Comparison of ENCODE assay signal across 1 cellular context in the genomic region with DNA sequence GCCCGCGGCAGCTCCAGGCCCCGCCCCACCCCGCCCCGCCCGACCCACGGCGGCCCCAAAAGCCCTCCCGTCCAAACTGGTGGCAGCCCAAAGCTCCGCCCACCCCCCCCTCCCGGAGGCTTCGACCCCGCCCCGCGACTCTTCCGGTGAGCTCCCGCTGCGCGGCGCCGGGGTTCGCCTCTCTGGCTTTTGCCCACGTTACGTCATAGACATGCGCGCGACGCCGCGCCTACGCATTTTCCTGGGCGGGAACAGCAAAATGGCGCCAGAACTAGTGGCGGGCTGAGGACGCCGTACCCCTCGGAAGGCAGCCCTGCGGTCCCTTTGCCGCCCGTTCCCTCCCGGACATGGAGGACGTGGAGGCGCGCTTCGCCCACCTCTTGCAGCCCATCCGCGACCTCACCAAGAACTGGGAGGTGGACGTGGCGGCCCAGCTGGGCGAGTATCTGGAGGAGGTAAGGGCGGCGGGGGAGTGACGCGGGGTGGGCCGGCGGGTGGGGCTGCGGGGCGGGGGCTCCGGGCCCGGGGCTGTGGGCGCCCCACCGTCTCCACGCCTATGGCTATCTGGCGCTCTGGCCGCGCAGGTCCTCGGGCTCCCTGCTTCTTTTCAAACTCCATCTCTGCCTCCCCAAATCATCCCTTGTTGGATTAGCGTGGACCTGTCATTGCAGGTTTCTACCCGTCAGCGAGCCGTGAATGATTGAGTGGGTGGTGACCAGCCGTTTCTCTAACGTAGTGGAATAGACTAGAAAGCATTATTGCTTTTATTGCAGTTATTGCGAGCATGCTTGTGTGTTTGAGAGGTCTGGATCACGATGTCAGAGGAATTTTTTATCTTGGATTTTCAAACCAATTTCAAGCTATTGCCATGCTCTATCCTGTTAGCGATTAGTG.
TF ChIP-seq lines count a peak whose summit lies in the region.

TSS of gene NCAPH2 (plus strand) at position 234 of the 894 bp plus-strand sequence. CDS start at position 348, 114 bp downstream.

TF ChIP-seq in HepG2, 621 proteins besides CTCF, POLR2A, EP300 and RAD21 (continued from another document and continues in another):
- no peak for TF ChIP-seq ZNF646 (CRISPR knock-in tag; IDR thresholded peaks at IDR 0.05)
- TF ChIP-seq ZNF724P (CRISPR knock-in tag; IDR thresholded peaks at IDR 0.05; ENCODE audit: borderline replicate concordance) = no peak
- no peak for TF ChIP-seq LCORL (IDR thresholded peaks at IDR 0.05)
- peak; percentile 22; the same call in 1 of the 2 replicates for TF ChIP-seq LCORL (CRISPR knock-in tag; IDR thresholded peaks at IDR 0.05)
- TF ChIP-seq MAF1 (CRISPR knock-in tag; IDR thresholded peaks at IDR 0.05; ENCODE audit: borderline replicate concordance) = no peak
- TF ChIP-seq, protein P1, sequence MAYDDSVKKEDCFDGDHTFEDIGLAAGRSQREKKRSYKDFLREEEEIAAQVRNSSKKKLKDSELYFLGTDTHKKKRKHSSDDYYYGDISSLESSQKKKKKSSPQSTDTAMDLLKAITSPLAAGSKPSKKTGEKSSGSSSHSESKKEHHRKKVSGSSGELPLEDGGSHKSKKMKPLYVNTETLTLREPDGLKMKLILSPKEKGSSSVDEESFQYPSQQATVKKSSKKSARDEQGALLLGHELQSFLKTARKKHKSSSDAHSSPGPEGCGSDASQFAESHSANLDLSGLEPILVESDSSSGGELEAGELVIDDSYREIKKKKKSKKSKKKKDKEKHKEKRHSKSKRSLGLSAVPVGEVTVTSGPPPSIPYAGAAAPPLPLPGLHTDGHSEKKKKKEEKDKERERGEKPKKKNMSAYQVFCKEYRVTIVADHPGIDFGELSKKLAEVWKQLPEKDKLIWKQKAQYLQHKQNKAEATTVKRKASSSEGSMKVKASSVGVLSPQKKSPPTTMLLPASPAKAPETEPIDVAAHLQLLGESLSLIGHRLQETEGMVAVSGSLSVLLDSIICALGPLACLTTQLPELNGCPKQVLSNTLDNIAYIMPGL (CRISPR knock-in tag; IDR thresholded peaks at IDR 0.05; ENCODE audit: borderline replicate concordance in 1 of 2, low read depth in 1 of 2) = no peak; a peak in 1 of 4 replicates
- TF ChIP-seq ZNF282 (IDR thresholded peaks at IDR 0.05; ENCODE audit: partially characterized antibody) = no peak
- no peak; the same call in 1 of the 2 replicates for TF ChIP-seq HES4 (CRISPR knock-in tag; IDR thresholded peaks at IDR 0.05; ENCODE audit: borderline replicate concordance)
- TF ChIP-seq DNMT3B (CRISPR knock-in tag; conservative IDR thresholded peaks at IDR 0.05) = no peak
- TF ChIP-seq HHEX (CRISPR knock-in tag; IDR thresholded peaks at IDR 0.05) = no peak
- TF ChIP-seq ZMYM2 (CRISPR knock-in tag; IDR thresholded peaks at IDR 0.05) = no peak
- no peak for TF ChIP-seq DNMT1 (CRISPR knock-in tag; IDR thresholded peaks at IDR 0.05)
- no peak for TF ChIP-seq SYNCRIP (IDR thresholded peaks at IDR 0.05; ENCODE audit: insufficient read depth, low read depth, low read length)
- no peak; the same call in 1 of the 2 replicates for TF ChIP-seq ZNF772 (CRISPR knock-in tag; IDR thresholded peaks at IDR 0.05)
- no peak for TF ChIP-seq ZNF446 (CRISPR knock-in tag; IDR thresholded peaks at IDR 0.05)
- no peak for TF ChIP-seq TCF12 (IDR thresholded peaks at IDR 0.05)
- TF ChIP-seq TCF12 (CRISPR knock-in tag; IDR thresholded peaks at IDR 0.05) = no peak; the same call in 1 of the 2 replicates
- no peak for TF ChIP-seq HNF4A (CRISPR knock-in tag; IDR thresholded peaks at IDR 0.05)
- no peak for TF ChIP-seq ZEB1 (IDR thresholded peaks at IDR 0.05; ENCODE audit: insufficient replicate concordance, low read depth)
- TF ChIP-seq ZNF713 (CRISPR knock-in tag; IDR thresholded peaks at IDR 0.05) = no peak
- no peak for TF ChIP-seq GTF3A (CRISPR knock-in tag; conservative IDR thresholded peaks at IDR 0.05)
- TF ChIP-seq ZNF484 (CRISPR knock-in tag; IDR thresholded peaks at IDR 0.05; ENCODE audit: borderline replicate concordance, low read depth) = no peak
- peak; percentile 51; the same call in 1 of the 2 replicates for TF ChIP-seq ZNF768 (CRISPR knock-in tag; IDR thresholded peaks at IDR 0.05)
- TF ChIP-seq ETV6 (CRISPR knock-in tag; conservative IDR thresholded peaks at IDR 0.05) = no peak
- TF ChIP-seq KDM6A (CRISPR knock-in tag; IDR thresholded peaks at IDR 0.05; ENCODE audit: low read depth) = no peak
- no peak for TF ChIP-seq SMAD1 (CRISPR knock-in tag; IDR thresholded peaks at IDR 0.05; ENCODE audit: borderline replicate concordance, low read depth)
- TF ChIP-seq SP5 (CRISPR knock-in tag; IDR thresholded peaks at IDR 0.05; ENCODE audit: borderline replicate concordance, low read depth) = no peak; the same call in 1 of the 2 replicates
- TF ChIP-seq, protein P2, sequence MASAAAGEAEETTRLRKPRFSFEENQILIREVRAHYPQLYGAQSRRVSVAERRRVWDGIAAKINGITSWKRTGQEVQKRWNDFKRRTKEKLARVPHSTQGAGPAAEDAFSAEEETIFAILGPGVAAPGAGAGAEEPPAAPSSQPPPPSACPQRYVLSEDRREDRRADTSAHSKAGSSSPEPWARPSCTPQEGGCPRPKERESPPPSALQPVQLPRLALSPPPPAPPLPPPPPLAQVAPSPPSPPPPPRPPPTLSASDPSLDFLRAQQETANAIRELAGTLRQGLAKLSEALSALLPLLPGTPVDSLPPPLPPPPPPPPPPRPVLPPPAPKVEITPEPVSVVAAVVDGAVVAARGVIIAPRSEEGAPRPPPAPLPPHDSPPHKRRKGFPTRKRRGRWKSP (CRISPR knock-in tag; IDR thresholded peaks at IDR 0.05) = no peak
- 0 out of 2 replicates have a peak, but pooled peaks have one; percentile 41 for TF ChIP-seq TGIF2 (CRISPR knock-in tag; IDR thresholded peaks at IDR 0.05)
- TF ChIP-seq ZNF569 (CRISPR knock-in tag; IDR thresholded peaks at IDR 0.05; ENCODE audit: borderline replicate concordance) = no peak
- peak; percentile 94 for TF ChIP-seq GABPB1 (CRISPR knock-in tag; IDR thresholded peaks at IDR 0.05)
- no peak for TF ChIP-seq SMYD3 (CRISPR knock-in tag; IDR thresholded peaks at IDR 0.05)
- TF ChIP-seq TCF7 (IDR thresholded peaks at IDR 0.05; ENCODE audit: low read depth) = no peak
- no peak for TF ChIP-seq HMG20A (CRISPR knock-in tag; IDR thresholded peaks at IDR 0.05; ENCODE audit: borderline replicate concordance)
- TF ChIP-seq MTF1 (CRISPR knock-in tag; IDR thresholded peaks at IDR 0.05) = no peak
- TF ChIP-seq, protein P3, sequence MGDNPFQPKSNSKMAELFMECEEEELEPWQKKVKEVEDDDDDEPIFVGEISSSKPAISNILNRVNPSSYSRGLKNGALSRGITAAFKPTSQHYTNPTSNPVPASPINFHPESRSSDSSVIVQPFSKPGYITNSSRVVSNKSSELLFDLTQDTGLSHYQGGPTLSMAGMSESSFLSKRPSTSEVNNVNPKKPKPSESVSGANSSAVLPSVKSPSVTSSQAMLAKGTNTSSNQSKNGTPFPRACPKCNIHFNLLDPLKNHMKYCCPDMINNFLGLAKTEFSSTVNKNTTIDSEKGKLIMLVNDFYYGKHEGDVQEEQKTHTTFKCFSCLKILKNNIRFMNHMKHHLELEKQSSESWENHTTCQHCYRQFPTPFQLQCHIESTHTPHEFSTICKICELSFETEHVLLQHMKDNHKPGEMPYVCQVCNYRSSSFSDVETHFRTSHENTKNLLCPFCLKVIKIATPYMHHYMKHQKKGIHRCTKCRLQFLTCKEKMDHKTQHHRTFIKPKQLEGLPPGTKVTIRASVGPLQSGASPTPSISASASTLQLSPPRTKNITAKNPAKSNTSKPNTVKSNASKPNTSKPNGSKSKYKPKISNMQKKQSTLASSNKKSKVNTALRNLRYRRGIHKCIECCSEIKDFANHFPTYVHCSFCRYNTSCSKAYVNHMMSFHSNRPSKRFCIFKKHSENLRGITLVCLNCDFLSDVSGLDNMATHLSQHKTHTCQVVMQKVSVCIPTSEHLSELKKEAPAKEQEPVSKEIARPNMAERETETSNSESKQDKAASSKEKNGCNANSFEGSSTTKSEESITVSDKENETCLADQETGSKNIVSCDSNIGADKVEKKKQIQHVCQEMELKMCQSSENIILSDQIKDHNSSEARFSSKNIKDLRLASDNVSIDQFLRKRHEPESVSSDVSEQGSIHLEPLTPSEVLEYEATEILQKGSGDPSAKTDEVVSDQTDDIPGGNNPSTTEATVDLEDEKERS (CRISPR knock-in tag; IDR thresholded peaks at IDR 0.05) = no peak
- TF ChIP-seq CHD2 (IDR thresholded peaks at IDR 0.05; ENCODE audit: low read depth, low read length) = 0 out of 2 replicates have a peak, but pooled peaks have one; percentile 28
- TF ChIP-seq ZNF564 (CRISPR knock-in tag; IDR thresholded peaks at IDR 0.05) = no peak
- no peak for TF ChIP-seq ZFP37 (CRISPR knock-in tag; IDR thresholded peaks at IDR 0.05; ENCODE audit: borderline replicate concordance)
- peak; percentile 82 for TF ChIP-seq KMT2A (CRISPR knock-in tag; IDR thresholded peaks at IDR 0.05)
- 0 out of 2 replicates have a peak, but pooled peaks have one; percentile 44 for TF ChIP-seq MIER2 (CRISPR knock-in tag; IDR thresholded peaks at IDR 0.05)
- TF ChIP-seq ZC3H13 (CRISPR knock-in tag; IDR thresholded peaks at IDR 0.05) = 0 out of 2 replicates have a peak, but pooled peaks have one; percentile 42
- peak; percentile 69 for TF ChIP-seq CEBPG (CRISPR knock-in tag; IDR thresholded peaks at IDR 0.05)
- TF ChIP-seq ZBTB49 (CRISPR knock-in tag; IDR thresholded peaks at IDR 0.05; ENCODE audit: borderline replicate concordance) = no peak
- no peak for TF ChIP-seq ATRX (CRISPR knock-in tag; IDR thresholded peaks at IDR 0.05; ENCODE audit: borderline replicate concordance)
- no peak for TF ChIP-seq FOXA1 (IDR thresholded peaks at IDR 0.05)
- TF ChIP-seq FOXA1 (CRISPR knock-in tag; IDR thresholded peaks at IDR 0.05) = no peak
- no peak for TF ChIP-seq ZNF7 (CRISPR knock-in tag; IDR thresholded peaks at IDR 0.05)
- TF ChIP-seq ZNF530 (CRISPR knock-in tag; IDR thresholded peaks at IDR 0.05; ENCODE audit: low read depth) = no peak
- TF ChIP-seq ZNF589 (CRISPR knock-in tag; conservative IDR thresholded peaks at IDR 0.05) = peak; percentile 81; the same call in 1 of the 2 replicates
- TF ChIP-seq ZBTB1 (CRISPR knock-in tag; IDR thresholded peaks at IDR 0.05; ENCODE audit: borderline replicate concordance) = no peak
- no peak for TF ChIP-seq GPN1 (CRISPR knock-in tag; IDR thresholded peaks at IDR 0.05; ENCODE audit: borderline replicate concordance)
- no peak for TF ChIP-seq ZNF780A (CRISPR knock-in tag; IDR thresholded peaks at IDR 0.05)
- no peak for TF ChIP-seq SMARCC2 (IDR thresholded peaks at IDR 0.05)
- no peak for TF ChIP-seq ZNF230 (CRISPR knock-in tag; IDR thresholded peaks at IDR 0.05)
- TF ChIP-seq TBX2 (CRISPR knock-in tag; IDR thresholded peaks at IDR 0.05; ENCODE audit: borderline replicate concordance) = no peak; the same call in 1 of the 2 replicates
- no peak for TF ChIP-seq ZSCAN21 (CRISPR knock-in tag; IDR thresholded peaks at IDR 0.05; ENCODE audit: borderline replicate concordance)
- TF ChIP-seq ELF1 (CRISPR knock-in tag; IDR thresholded peaks at IDR 0.05) = peak; percentile 81
- no peak for TF ChIP-seq SRSF9 (IDR thresholded peaks at IDR 0.05; ENCODE audit: borderline replicate concordance, insufficient read depth, low read depth, low read length, poor library complexity, severe bottlenecking)
